ENCODE assay signal across 8 cellular contexts in the genomic region with DNA sequence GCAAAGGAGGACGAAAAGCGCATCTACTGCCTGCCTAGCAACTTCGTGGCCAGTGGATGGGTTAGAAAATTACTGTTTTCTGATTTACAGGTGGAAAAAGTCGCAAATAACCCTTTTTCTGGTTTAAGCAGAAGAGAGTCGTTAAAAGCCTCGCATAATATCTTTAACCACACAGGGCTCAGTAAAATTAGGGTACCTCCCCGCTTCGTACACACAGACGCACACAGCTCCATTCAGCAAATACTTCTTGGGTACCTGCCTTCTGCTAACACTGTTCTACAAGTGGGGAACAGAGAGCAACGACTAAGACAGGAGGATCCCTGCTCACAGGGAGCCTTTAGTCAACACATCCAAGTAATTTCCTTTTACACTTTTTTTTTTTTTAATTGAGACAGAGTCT. TPM values are rescaled to one million over a fixed set of nuclear protein-coding genes. Genes with fewer than 3 reads are reported as not detected.
DNase-seq lines count a peak whose midpoint lies in the region; ATAC-seq and TF ChIP-seq lines count a peak whose summit lies in the region.

No MANE protein-coding gene starts in this region.

- DNase-seq in CD4-positive, alpha-beta memory T cell, result peak in 1 of 5 donors; percentile 24
- peak; percentile 39 for DNase-seq in OCI-LY7 (ENCODE audit: low spot score)
- no peak for DNase-seq in neuronal stem cell (ENCODE audit: low spot score)
- DNase-seq in kidney tubule cell (ENCODE audit: low spot score), result no peak
- no peak for DNase-seq in cortex of kidney (lab: John Stamatoyannopoulos, UW)

- H2BK15ac ChIP-seq in neuronal stem cell (ENCODE audit: low read length), result no peak overlapping the region

- H3K79me2 ChIP-seq in OCI-LY7 (ENCODE audit: insufficient read depth, low read depth, low read length), result peaks cover 5% of the 10 kb centered on the region; the same call in 1 of the 2 replicates

- peak overlapping the region; percentile 99 for H3K9ac ChIP-seq in neuronal stem cell (ENCODE audit: low read depth, low read length, poor library complexity)

- no peaks in the 10 kb centered on the region for H3K79me1 ChIP-seq in neuronal stem cell (ENCODE audit: low read depth, low read length)

- no peaks in the 10 kb centered on the region for H4K20me1 ChIP-seq in OCI-LY7 (ENCODE audit: insufficient read depth, low read length)

- H3K4ac ChIP-seq in neuronal stem cell (ENCODE audit: low read length), result no peak overlapping the region

- peak overlapping the region; percentile 67 to 80 for H3K4me3 ChIP-seq in CD4-positive, alpha-beta memory T cell (ENCODE audit: low read length in 2 of 2)
- H3K4me3 ChIP-seq in OCI-LY7 (ENCODE audit: low read depth, low read length, poor library complexity, severe bottlenecking) (peak overlapping the region; percentile 90), ectodermal cell (ENCODE audit: insufficient read depth, low read depth, low read length) (peak overlapping the region; percentile 65), neuronal stem cell (ENCODE audit: low read length in 2 of 2) (peak overlapping the region; percentile 96 to 97)

- H3K36me3 Mint-ChIP-seq in CD4-positive, alpha-beta memory T cell, result peaks cover 18 to 31% of the 10 kb centered on the region in 2 donors

- no peak overlapping the region for H4K91ac ChIP-seq in neuronal stem cell (ENCODE audit: low read depth, low read length, poor library complexity)

- H2BK12ac ChIP-seq in neuronal stem cell (ENCODE audit: low read length), result no peak overlapping the region

- peak overlapping the region; percentile 93 to 98 (median 94) for H3K4me3 Mint-ChIP-seq in CD4-positive, alpha-beta memory T cell

- no peaks in the 10 kb centered on the region for H3K9me3 ChIP-seq in CD4-positive, alpha-beta memory T cell (ENCODE audit: control insufficient read depth in 1 of 2, low read length in 2 of 2)
- H3K9me3 ChIP-seq in OCI-LY7 (ENCODE audit: low read length), result no peaks in the 10 kb centered on the region
- H3K9me3 ChIP-seq in ectodermal cell (ENCODE audit: control insufficient read depth, low read length), result no peaks in the 10 kb centered on the region
- H3K9me3 ChIP-seq in neuronal stem cell (replicated peaks in 1 of 2; ENCODE audit: control insufficient read depth in 2 of 2, insufficient read depth in 1 of 2, low read depth in 1 of 2, low read length in 2 of 2), result no peaks in the 10 kb centered on the region

- no peak overlapping the region for H2BK120ac ChIP-seq in neuronal stem cell (ENCODE audit: low read depth, low read length)

- H3K9me2 ChIP-seq in OCI-LY7 (ENCODE audit: insufficient read depth, low read length), result no peaks in the 10 kb centered on the region

- H3K14ac ChIP-seq in neuronal stem cell (ENCODE audit: low read length), result peak overlapping the region; percentile 99

- peaks cover 21 to 36% (median 29%) of the 10 kb centered on the region in 4 donors for H3K4me1 Mint-ChIP-seq in CD4-positive, alpha-beta memory T cell

- H2AFZ ChIP-seq in OCI-LY7 (ENCODE audit: low read length) (peak overlapping the region; percentile 99), neuronal stem cell (ENCODE audit: low read length) (peak overlapping the region; percentile 100)

- TF ChIP-seq CTCF in OCI-LY7 (conservative IDR thresholded peaks at IDR 0.05; ENCODE audit: low read length), result no peak

- WGBS in ectodermal cell, 2 experiments, result 20 to 25% methylated on average over 10 of the region's 10 CpGs
- no CpG with 5 or more reads among the region's 10 CpGs for WGBS in neuronal stem cell (ENCODE audit: extremely low coverage in 2 of 2, insufficient read length in 2 of 2, insufficient replicate concordance in 1 of 2), 2 donors

- peaks cover 0 to 2% of the 10 kb centered on the region in 2 donors for H3K27me3 Mint-ChIP-seq in CD4-positive, alpha-beta memory T cell

- H4K8ac ChIP-seq in neuronal stem cell (ENCODE audit: low read depth, low read length), result peak overlapping the region; percentile 52

- CTCF ChIA-PET in CD4-positive, alpha-beta memory T cell (lab: Charles Lee; ENCODE audit: partially characterized antibody), result no interaction called here
- CTCF ChIA-PET in OCI-LY7 (lab: Charles Lee; ENCODE audit: unreplicated experiment), result no interaction called here

- H3K27me3 ChIP-seq in CD4-positive, alpha-beta memory T cell (ENCODE audit: insufficient read depth, low read length), result no peaks in the 10 kb centered on the region
- H3K27me3 ChIP-seq in ectodermal cell (ENCODE audit: control insufficient read depth, insufficient read depth, low read length, poor library complexity, severe bottlenecking), result peaks cover 6% of the 10 kb centered on the region
- peaks cover 0 to 3% (median 0%) of the 10 kb centered on the region in 3 experiments for H3K27me3 ChIP-seq in neuronal stem cell (ENCODE audit: control insufficient read depth in 3 of 3, insufficient read depth in 3 of 3, low read depth in 1 of 3, low read length in 3 of 3)

- H2AK5ac ChIP-seq in neuronal stem cell (ENCODE audit: low read depth, low read length), result no peak overlapping the region

- no peaks in the 10 kb centered on the region for H3K36me3 ChIP-seq in CD4-positive, alpha-beta memory T cell (ENCODE audit: insufficient read depth, low read length)
- H3K36me3 ChIP-seq in OCI-LY7 (ENCODE audit: insufficient read depth, low read length) (peaks cover 19% of the 10 kb centered on the region; the same call in 1 of the 2 replicates), ectodermal cell (ENCODE audit: control insufficient read depth, insufficient read depth, low read length) (no peaks in the 10 kb centered on the region), neuronal stem cell (replicated peaks in 1 of 2; ENCODE audit: control insufficient read depth in 2 of 2, insufficient read depth in 2 of 2, low read length in 2 of 2) (peaks cover 0 to 27% of the 10 kb centered on the region in 2 donors)

- H3K18ac ChIP-seq in neuronal stem cell (ENCODE audit: low read length), result peak overlapping the region; percentile 100

- H3K4me2 ChIP-seq in OCI-LY7 (ENCODE audit: low read length), result peak overlapping the region; percentile 92
- peak overlapping the region; percentile 80 for H3K4me2 ChIP-seq in neuronal stem cell (ENCODE audit: insufficient read depth, low read length, poor library complexity, severe bottlenecking)

- peak overlapping the region; percentile 59 for H3K27ac ChIP-seq in CD4-positive, alpha-beta memory T cell (ENCODE audit: low read depth, low read length)
- H3K27ac ChIP-seq in OCI-LY7 (ENCODE audit: low read depth, low read length, poor library complexity, severe bottlenecking) (peak overlapping the region; percentile 37), ectodermal cell (ENCODE audit: insufficient read depth, low read depth, low read length, poor library complexity, severe bottlenecking) (no peak overlapping the region), neuronal stem cell (replicated peaks; ENCODE audit: low read length) (no peak overlapping the region)

- H2BK5ac ChIP-seq in neuronal stem cell (ENCODE audit: low read length), result peak overlapping the region; percentile 98

- H3K27ac Mint-ChIP-seq in CD4-positive, alpha-beta memory T cell, result peak overlapping the region; percentile 67 to 90 (median 84)

- peaks cover 21% of the 10 kb centered on the region for H3K4me1 ChIP-seq in CD4-positive, alpha-beta memory T cell (ENCODE audit: insufficient read depth, low read length)
- peaks cover 6% of the 10 kb centered on the region for H3K4me1 ChIP-seq in OCI-LY7 (ENCODE audit: insufficient read depth, low read length, poor library complexity, severe bottlenecking)
- H3K4me1 ChIP-seq in ectodermal cell (ENCODE audit: control insufficient read depth, insufficient read depth, low read length), result peaks cover 3% of the 10 kb centered on the region
- peaks cover 4 to 5% of the 10 kb centered on the region in 2 donors for H3K4me1 ChIP-seq in neuronal stem cell (ENCODE audit: control insufficient read depth in 2 of 2, insufficient read depth in 1 of 2, low read depth in 1 of 2, low read length in 2 of 2)

- H3K23ac ChIP-seq in neuronal stem cell (ENCODE audit: low read depth, low read length, poor library complexity), result no peak overlapping the region

- POLR2A ChIA-PET in CD4-positive, alpha-beta memory T cell (lab: Charles Lee; ENCODE audit: partially characterized antibody), result interaction anchor here (0.8 to 1.2 kb wide), 4 partner anchors 10 to 932 kb away, joined by 3 read pairs; partner anchors contain the start of gene PGM1
- POLR2A ChIA-PET in OCI-LY7 (lab: Charles Lee), result interaction anchor here (0.6 to 1.3 kb wide), 8 partner anchors 9 to 860 kb away, joined by 3 to 4 read pairs (median 3); no protein-coding TSS in a partner anchor

- intact Hi-C loops in CD4-positive, alpha-beta memory T cell (cut with micrococcal nuclease), result no loop called here
- intact Hi-C loops in OCI-LY7 (cut with micrococcal nuclease; ENCODE audit: unreplicated experiment), result loop anchor here (2.0 to 5.0 kb wide), 2 partner anchors 73 to 931 kb away; partner anchors contain the start of gene USP1

- no peaks in the 10 kb centered on the region for H3K9me3 Mint-ChIP-seq in CD4-positive, alpha-beta memory T cell

- peak; percentile 5 for ATAC-seq in GM21381 (IDR thresholded peaks at IDR 0.05; ENCODE audit: unreplicated experiment)
- no peak for ATAC-seq in GM21786 (IDR thresholded peaks at IDR 0.05; ENCODE audit: unreplicated experiment)

- BruUV-seq in OCI-LY7 (replicated peaks; lab: Mats Ljungman, UMichigan), result TSS peak; percentile 74

RNA-seq across cellular contexts. Expression of gene ALG6, which starts 0.7 kb away (rescaled TPM):
- total RNA-seq in CD4-positive, alpha-beta memory T cell, result 10 to 100 TPM; 27.6 to 28.4 TPM
- 10 to 100 TPM; 21.9 to 22.0 TPM for polyA plus RNA-seq in CD4-positive, alpha-beta memory T cell
- total RNA-seq in OCI-LY7 (2014; rRNA removed; shearing (Covaris generic)), result 29.3 TPM in 2 replicates
- 31.6 and 34.1 TPM in 2 replicates for total RNA-seq in OCI-LY7 (2022)
- polyA plus RNA-seq in ectodermal cell (2013, experiment 1 of 4), result 30.6 TPM
- polyA plus RNA-seq in ectodermal cell (2013, experiment 2 of 4), result 29.3 TPM
- 25.1 TPM for polyA plus RNA-seq in ectodermal cell (2013, experiment 3 of 4)
- 25.3 TPM for polyA plus RNA-seq in ectodermal cell (2013, experiment 4 of 4)
- 10.4 TPM for polyA plus RNA-seq in neuronal stem cell (2013, experiment 1 of 2)
- 10.5 TPM for polyA plus RNA-seq in neuronal stem cell (2013, experiment 2 of 2)

RNA-seq across cellular contexts. Expression of gene FOXD3, which starts 45.8 kb away (rescaled TPM):
- total RNA-seq in CD4-positive, alpha-beta memory T cell, result not detected
- polyA plus RNA-seq in CD4-positive, alpha-beta memory T cell, result not detected
- total RNA-seq in OCI-LY7 (2014; rRNA removed; shearing (Covaris generic)), result 0.06 TPM in 1 of 2 replicates, not detected in the other
- not detected in 2 replicates for total RNA-seq in OCI-LY7 (2022)
- 38.9 TPM for polyA plus RNA-seq in ectodermal cell (2013, experiment 1 of 4)
- polyA plus RNA-seq in ectodermal cell (2013, experiment 2 of 4), result 36.6 TPM
- 37.0 TPM for polyA plus RNA-seq in ectodermal cell (2013, experiment 3 of 4)
- polyA plus RNA-seq in ectodermal cell (2013, experiment 4 of 4), result 37.0 TPM
- not detected for polyA plus RNA-seq in neuronal stem cell (2013, experiment 1 of 2)
- not detected for polyA plus RNA-seq in neuronal stem cell (2013, experiment 2 of 2)

Comparison
In these comparisons a context has a peak if more than half of its experiments do, and no peak if none do; other contexts are left out.
1. H3K27ac ChIP-seq: peak in CD4-positive, alpha-beta memory T cell (single experiment) and OCI-LY7 (single experiment); none in ectodermal cell (single experiment) and neuronal stem cell (single experiment).
2. Peak in every context shown above with its lines, with median percentiles within 50 percentile points of each other: H3K4me3 ChIP-seq.